11 cellular contexts compared by ENCODE assay signal in genomic region chr2:160221391-160222276, GRCh38. TPM values are rescaled to one million over a fixed set of nuclear protein-coding genes. Genes with fewer than 3 reads are reported as not detected.
DNase-seq lines count a peak whose midpoint lies in the region; ATAC-seq and TF ChIP-seq lines count a peak whose summit lies in the region.
"Had no signal": no experiment of that assay in that cellular context is flagged by ENCODE, and none has a peak within 500 bp of the region (broad histone marks: within the 10 kb centered on the region; RNA-seq: fewer than 3 reads in every experiment).

No MANE protein-coding gene starts in this region.

- H3K27ac Mint-ChIP-seq in activated T-cell treated with anti-CD3 and anti-CD28 coated beads, Interleukin-2, amount 50 U/mL, for 72 hours = no peak overlapping the region
- H3K27ac Mint-ChIP-seq in central memory CD8-positive, alpha-beta T cell (ENCODE audit: low read depth) = peak overlapping the region; percentile 65

- no peak for TF ChIP-seq CTCF in lung (IDR thresholded peaks at IDR 0.05; ENCODE audit: control extremely low read depth, extremely low read depth)
- no peak for TF ChIP-seq CTCF in uterus (IDR thresholded peaks at IDR 0.05)

- no peak for TF ChIP-seq POLR2A in uterus (IDR thresholded peaks at IDR 0.05)

- no peaks in the 10 kb centered on the region for H3K36me3 Mint-ChIP-seq in activated T-cell treated with anti-CD3 and anti-CD28 coated beads, Interleukin-2, amount 50 U/mL, for 72 hours (ENCODE audit: insufficient read depth in 2 of 2)
- H3K36me3 Mint-ChIP-seq in central memory CD8-positive, alpha-beta T cell (ENCODE audit: insufficient read depth) = no peaks in the 10 kb centered on the region
- H3K36me3 Mint-ChIP-seq: brain; CD4-positive, alpha-beta memory T cell had no signal

- H3K4me3 ChIP-seq in lung (no peak overlapping the region), uterus (no peak overlapping the region)

- H3K36me3 ChIP-seq in lung (ENCODE audit: control insufficient read depth in 2 of 2, insufficient read depth in 2 of 2, low read length in 2 of 2) (no peaks in the 10 kb centered on the region), uterus (no peaks in the 10 kb centered on the region)

- no peaks in the 10 kb centered on the region for H3K9me3 Mint-ChIP-seq in activated T-cell treated with anti-CD3 and anti-CD28 coated beads, Interleukin-2, amount 50 U/mL, for 72 hours
- no peaks in the 10 kb centered on the region for H3K9me3 Mint-ChIP-seq in central memory CD8-positive, alpha-beta T cell
- H3K9me3 Mint-ChIP-seq: CD4-positive, alpha-beta memory T cell had no signal

- peak overlapping the region; percentile 63 to 72 for H3K4me3 Mint-ChIP-seq in activated T-cell treated with anti-CD3 and anti-CD28 coated beads, Interleukin-2, amount 50 U/mL, for 72 hours
- no peak overlapping the region for H3K4me3 Mint-ChIP-seq in central memory CD8-positive, alpha-beta T cell
- H3K4me3 Mint-ChIP-seq: brain had no signal

- H3K27me3 Mint-ChIP-seq in activated T-cell treated with anti-CD3 and anti-CD28 coated beads, Interleukin-2, amount 50 U/mL, for 72 hours (ENCODE audit: low read depth) = peaks cover 35% of the 10 kb centered on the region
- H3K27me3 Mint-ChIP-seq in central memory CD8-positive, alpha-beta T cell = peaks cover 7% of the 10 kb centered on the region

- ATAC-seq in activated T-cell treated with anti-CD3 and anti-CD28 coated beads, Interleukin-2, amount 50 U/mL, for 72 hours (replicated peaks in 1 of 2) = no peak
- no peak for ATAC-seq in central memory CD8-positive, alpha-beta T cell (replicated peaks; ENCODE audit: extremely low read depth, poor library complexity, severe bottlenecking)
- peak; percentile 91 for ATAC-seq in lung (ENCODE audit: insufficient read depth, low FRiP score)
- ATAC-seq in GM19455 (IDR thresholded peaks at IDR 0.05; ENCODE audit: unreplicated experiment) = no peak
- no peak for ATAC-seq in HG03139 (IDR thresholded peaks at IDR 0.05; ENCODE audit: unreplicated experiment)

- H3K27ac ChIP-seq in lung (ENCODE audit: low read depth in 1 of 2, low read length in 1 of 2) (peak overlapping the region; percentile 83 to 87), uterus (peak overlapping the region; percentile 77 to 80)

- H3K9me3 ChIP-seq in lung (ENCODE audit: control insufficient read depth in 2 of 2, insufficient read depth in 1 of 2, low read length in 1 of 2) (no peaks in the 10 kb centered on the region), uterus (no peaks in the 10 kb centered on the region)

- peaks cover 66% of the 10 kb centered on the region for H3K4me1 Mint-ChIP-seq in activated T-cell treated with anti-CD3 and anti-CD28 coated beads, Interleukin-2, amount 50 U/mL, for 72 hours (ENCODE audit: low read depth)
- peaks cover 8% of the 10 kb centered on the region for H3K4me1 Mint-ChIP-seq in central memory CD8-positive, alpha-beta T cell

- 56 to 81% methylated on average over 12 of the region's 12 CpGs for WGBS in lung, 2 donors

- H3K4me1 ChIP-seq in lung (ENCODE audit: control insufficient read depth in 2 of 2, insufficient read depth in 2 of 2, low read length in 2 of 2) = peaks cover 5 to 6% of the 10 kb centered on the region in 2 donors
- H3K4me1 ChIP-seq in uterus = peaks cover 0 to 6% of the 10 kb centered on the region in 2 donors

- no peaks in the 10 kb centered on the region for H3K27me3 ChIP-seq in lung (ENCODE audit: control insufficient read depth, insufficient read depth)
- H3K27me3 ChIP-seq in uterus = no peaks in the 10 kb centered on the region

- intact Hi-C loops in uterus (cut with DNase I; ENCODE audit: low total_unique reads) = no loop called here

- no peak for DNase-seq in activated T-cell treated with anti-CD3 and anti-CD28 coated beads, Interleukin-2, amount 50 U/mL, for 72 hours
- no peak for DNase-seq in activated T-cell treated with anti-CD3 and anti-CD28 coated beads, Interleukin-2, amount 50 U/mL, for 1 hour
- DNase-seq in central memory CD8-positive, alpha-beta T cell (ENCODE audit: low spot score in 2 of 2) = no peak
- DNase-seq in lung (ENCODE audit: low spot score) (peak; percentile 83), uterus (peak; percentile 32 to 60), putamen (ENCODE audit: low spot score) (no peak)
- DNase-seq: CD4-positive, alpha-beta memory T cell; NCI-H526 treated with DMSO at 0.1 percent for 48 hours had no signal

RNA-seq across cellular contexts. Expression of gene ITGB6, which starts 21.6 kb away (rescaled TPM):
- total RNA-seq in activated T-cell treated with anti-CD3 and anti-CD28 coated beads, Interleukin-2, amount 50 U/mL, for 72 hours = not detected
- total RNA-seq in lung (100 to 1,000 TPM in 1 of 2 donors, 10 to 100 TPM in 1; 46.3 to 141 TPM), uterus (1 to 10 TPM in 1 of 4 donors, under 1 TPM in 1, not detected in 2; 0.59 to 1.5 TPM)
- 10 to 100 TPM; 35.1 to 37.4 TPM for polyA plus RNA-seq in lung
- total RNA-seq: CD4-positive, alpha-beta memory T cell had no signal
- polyA plus RNA-seq: CD4-positive, alpha-beta memory T cell had no signal

Comparison
In these comparisons a context has a peak if more than half of its experiments do, and no peak if none do; other contexts are left out.
1. DNase-seq: peak in lung (single experiment) and uterus (2 of 2); none in activated T-cell treated with anti-CD3 and anti-CD28 coated beads, Interleukin-2, amount 50 U/mL, for 72 hours (0 of 2), activated T-cell treated with anti-CD3 and anti-CD28 coated beads, Interleukin-2, amount 50 U/mL, for 1 hour (single experiment), central memory CD8-positive, alpha-beta T cell (0 of 2) and putamen (single experiment).
2. RNA of gene ITGB6, which starts 21.6 kb away (total RNA-seq): 46.3 to 141 TPM in lung; 0.59 to 1.5 TPM in uterus and not detected in activated T-cell treated with anti-CD3 and anti-CD28 coated beads, Interleukin-2, amount 50 U/mL, for 72 hours; every median in the first group is over 10 times any median in the second.